In genomic region chr2:186590538-186591441, GRCh38 we compare ENCODE assay signal across 8 cellular contexts. TPM values are rescaled to one million over a fixed set of nuclear protein-coding genes. Genes with fewer than 3 reads are reported as not detected.
A peak's percentile ranks its signal among the peaks of the same experiment; 100 is the strongest.
DNase-seq lines count a peak whose midpoint lies in the region; ATAC-seq and TF ChIP-seq lines count a peak whose summit lies in the region.

No MANE protein-coding gene starts in this region.

- DNase-seq in ACHN = peak; percentile 51
- peak; percentile 24 for DNase-seq in GM06990 (ENCODE audit: extremely low read depth, insufficient read length)
- DNase-seq in RWPE2 (ENCODE audit: low spot score) = no peak
- DNase-seq in cardiac fibroblast (ENCODE audit: low read depth in 2 of 2) = peak; percentile 69 to 86
- peak; percentile 76 for DNase-seq in inferior parietal cortex (ENCODE audit: extremely low spot score)
- no peak for DNase-seq in ureter (ENCODE audit: low spot score)

- TF ChIP-seq CTCF in GM06990 (IDR thresholded peaks at IDR 0.05; ENCODE audit: insufficient read depth, low read length, poor library complexity, severe bottlenecking) (no peak), RWPE2 (IDR thresholded peaks at IDR 0.05; ENCODE audit: poor library complexity, severe bottlenecking) (no peak), cardiac fibroblast (IDR thresholded peaks at IDR 0.05; ENCODE audit: low read depth, low read length) (no peak)

- H3K4me3 ChIP-seq in GM06990 (replicated peaks; ENCODE audit: low read depth, low read length) (peak overlapping the region; percentile 91), RWPE2 (ENCODE audit: severe bottlenecking) (peak overlapping the region; percentile 83), cardiac fibroblast (replicated peaks in 1 of 2; ENCODE audit: low read depth in 2 of 2, low read length in 2 of 2) (peak overlapping the region; percentile 87), skin epidermis (peak overlapping the region; percentile 65 to 97 (median 82))

- H3K27me3 ChIP-seq in GM06990 (replicated peaks; ENCODE audit: control insufficient read depth, insufficient read depth, low read length) = no peaks in the 10 kb centered on the region
- H3K27me3 ChIP-seq in RWPE2 (ENCODE audit: insufficient read depth, poor library complexity, severe bottlenecking) = no peaks in the 10 kb centered on the region

- H3K27ac ChIP-seq in RWPE2 (ENCODE audit: poor library complexity, severe bottlenecking) (peak overlapping the region; percentile 75), skin epidermis (peak overlapping the region; percentile 45 to 98 (median 95))

- H3K9me3 ChIP-seq in RWPE2 (ENCODE audit: severe bottlenecking) = no peaks in the 10 kb centered on the region

- ATAC-seq in HG03442 (IDR thresholded peaks at IDR 0.05; ENCODE audit: unreplicated experiment) (peak; percentile 16), RWPE2 (ENCODE audit: low read depth) (peak; percentile 10; the same call in 1 of the 3 replicates)

- in situ Hi-C loops in ACHN (cut with HindIII; ENCODE audit: low pct_ligation_motif_present, low pct_unique_long_range_greater_than_20kb, low sequenced_read_pairs) = no loop called here

- no peaks in the 10 kb centered on the region for H3K36me3 ChIP-seq in GM06990 (ENCODE audit: control insufficient read depth, insufficient read depth, low read length)
- no peaks in the 10 kb centered on the region for H3K36me3 ChIP-seq in RWPE2 (ENCODE audit: low read depth)

- peaks cover 12% of the 10 kb centered on the region for H3K4me1 ChIP-seq in RWPE2 (ENCODE audit: insufficient read depth, poor library complexity, severe bottlenecking)

RNA-seq across cellular contexts. Expression of gene ITGAV, which starts 0.9 kb away (rescaled TPM):
- total RNA-seq in ureter = 60.1 TPM

Comparison
In these comparisons a context has a peak if more than half of its experiments do, and no peak if none do; other contexts are left out.
1. DNase-seq: peak in ACHN (single experiment), GM06990 (single experiment), cardiac fibroblast (2 of 2) and inferior parietal cortex (single experiment); none in RWPE2 (single experiment) and ureter (single experiment).
2. Peak in every context shown above with its lines, with median percentiles within 50 percentile points of each other: H3K4me3 ChIP-seq.